In the genomic region with DNA sequence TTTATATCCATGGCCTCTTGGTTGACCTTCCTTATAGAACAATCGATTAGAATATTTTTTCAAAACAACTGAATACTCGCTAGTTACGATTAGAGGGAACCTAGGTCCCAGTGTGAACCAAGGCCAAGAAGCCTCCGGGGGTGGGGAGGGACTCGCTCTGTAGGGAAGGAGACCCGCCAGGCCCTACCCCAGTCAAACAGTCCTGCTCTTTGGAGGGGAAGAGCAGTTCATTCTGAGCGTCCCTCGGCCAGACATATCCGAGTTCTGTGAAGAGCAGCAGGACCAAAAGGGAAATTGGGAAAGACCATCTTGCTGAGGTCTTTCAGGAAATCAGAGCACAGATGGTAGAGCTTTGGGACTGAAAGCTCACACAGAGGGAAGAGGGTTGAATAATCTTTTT, we compare ENCODE assay signal across 18 cellular contexts.
DNase-seq lines count a peak whose midpoint lies in the region; FAIRE-seq and TF ChIP-seq lines count a peak whose summit lies in the region.
"Had no signal": no experiment of that assay in that cellular context is flagged by ENCODE, and none has a peak within 500 bp of the region (broad histone marks: within the 10 kb centered on the region; RNA-seq: fewer than 3 reads in every experiment).

No MANE protein-coding gene starts in this region.

- H2BK15ac ChIP-seq in neuronal stem cell (ENCODE audit: low read length), result no peak overlapping the region

- no peaks in the 10 kb centered on the region for H4K20me1 ChIP-seq in Loucy (ENCODE audit: insufficient read depth, low read length, poor library complexity, severe bottlenecking)

- no peak overlapping the region for H3K18ac ChIP-seq in neuronal stem cell (ENCODE audit: low read length)

- no peak overlapping the region for H3K4ac ChIP-seq in neuronal stem cell (ENCODE audit: low read length)

- no peak for TF ChIP-seq EP300 in stomach (IDR thresholded peaks at IDR 0.05)

- FAIRE-seq in RCC 7860 (lab: Jason Lieb, UNC), result no peak
- FAIRE-seq: A204.1, D721Med had no signal

- no peaks in the 10 kb centered on the region for H3K36me3 Mint-ChIP-seq in endodermal cell (ENCODE audit: low read depth)
- H3K36me3 Mint-ChIP-seq: CD8-positive, alpha-beta T cell had no signal

- no peak overlapping the region for H3K23ac ChIP-seq in neuronal stem cell (ENCODE audit: low read depth, low read length, poor library complexity)

- H4K91ac ChIP-seq in neuronal stem cell (ENCODE audit: low read depth, low read length, poor library complexity), result no peak overlapping the region

- H3K9me3 Mint-ChIP-seq in endodermal cell, result no peaks in the 10 kb centered on the region
- H3K9me3 Mint-ChIP-seq: CD8-positive, alpha-beta T cell had no signal

- H3K4me2 ChIP-seq in Loucy (ENCODE audit: low read depth, low read length, poor library complexity, severe bottlenecking), result peak overlapping the region; percentile 52
- no peak overlapping the region for H3K4me2 ChIP-seq in neuronal stem cell (ENCODE audit: insufficient read depth, low read length, poor library complexity, severe bottlenecking)

- no peak overlapping the region for H2BK12ac ChIP-seq in neuronal stem cell (ENCODE audit: low read length)

- no peaks in the 10 kb centered on the region for H3K36me3 ChIP-seq in Loucy (ENCODE audit: insufficient read depth, low read length)
- no peaks in the 10 kb centered on the region for H3K36me3 ChIP-seq in endodermal cell (ENCODE audit: control insufficient read depth, insufficient read depth, low read length)
- H3K36me3 ChIP-seq in neuronal stem cell (replicated peaks in 1 of 2; ENCODE audit: control insufficient read depth in 2 of 2, insufficient read depth in 2 of 2, low read length in 2 of 2), result no peaks in the 10 kb centered on the region
- H3K36me3 ChIP-seq in stomach, result no peaks in the 10 kb centered on the region
- H3K36me3 ChIP-seq in testis (ENCODE audit: low read depth, missing control alignments), result no peaks in the 10 kb centered on the region

- no peak overlapping the region for H3K4me3 Mint-ChIP-seq in endodermal cell
- H3K4me3 Mint-ChIP-seq: B cell; CD14-positive monocyte; CD8-positive, alpha-beta T cell had no signal

- H2BK5ac ChIP-seq in neuronal stem cell (ENCODE audit: low read length), result no peak overlapping the region

- H2AK5ac ChIP-seq in neuronal stem cell (ENCODE audit: low read depth, low read length), result peak overlapping the region; percentile 27

- no peak for TF ChIP-seq POLR2A in stomach (IDR thresholded peaks at IDR 0.05)
- TF ChIP-seq POLR2A in testis (IDR thresholded peaks at IDR 0.05), result no peak

- H3K14ac ChIP-seq in neuronal stem cell (ENCODE audit: low read length), result no peak overlapping the region

- H3K4me1 ChIP-seq in Loucy (ENCODE audit: insufficient read depth, low read length, poor library complexity, severe bottlenecking) (peaks cover 39% of the 10 kb centered on the region), endodermal cell (ENCODE audit: control insufficient read depth, insufficient read depth, low read length) (peaks cover 5% of the 10 kb centered on the region), neuronal stem cell (ENCODE audit: control insufficient read depth in 2 of 2, insufficient read depth in 1 of 2, low read depth in 1 of 2, low read length in 2 of 2) (peaks cover 16 to 22% of the 10 kb centered on the region in 2 donors), stomach (peaks cover 16 to 34% (median 31%) of the 10 kb centered on the region in 4 donors), testis (peaks cover 29% of the 10 kb centered on the region)

- H3K9me3 ChIP-seq in Loucy (ENCODE audit: insufficient read depth, low read depth, low read length), result no peaks in the 10 kb centered on the region
- H3K9me3 ChIP-seq in endodermal cell (ENCODE audit: control insufficient read depth, low read length), result no peaks in the 10 kb centered on the region
- no peaks in the 10 kb centered on the region for H3K9me3 ChIP-seq in neuronal stem cell (replicated peaks in 1 of 2; ENCODE audit: control insufficient read depth in 2 of 2, insufficient read depth in 1 of 2, low read depth in 1 of 2, low read length in 2 of 2)
- no peaks in the 10 kb centered on the region for H3K9me3 ChIP-seq in stomach
- no peaks in the 10 kb centered on the region for H3K9me3 ChIP-seq in testis

- no peak overlapping the region for H4K8ac ChIP-seq in neuronal stem cell (ENCODE audit: low read depth, low read length)

- intact Hi-C loops in stomach (cut with DNase I; ENCODE audit: low total_unique reads) (loop anchor here (5.0 to 10.0 kb wide), 2 partner anchors 134 to 194 kb away; no protein-coding TSS in a partner anchor), testis (cut with DNase I; ENCODE audit: low total_unique reads) (no loop called here)

- no peak overlapping the region for H3K4me3 ChIP-seq in Loucy (ENCODE audit: low read length, poor library complexity, severe bottlenecking)
- no peak overlapping the region for H3K4me3 ChIP-seq in endodermal cell (ENCODE audit: low read length)
- H3K4me3 ChIP-seq in neuronal stem cell (ENCODE audit: low read length in 2 of 2), result no peak overlapping the region
- H3K4me3 ChIP-seq in stomach, result no peak overlapping the region
- H3K4me3 ChIP-seq in testis, result no peak overlapping the region

- H3K27me3 Mint-ChIP-seq in endodermal cell (ENCODE audit: insufficient read depth), result peaks cover 31% of the 10 kb centered on the region

- no peak overlapping the region for H3K27ac Mint-ChIP-seq in endodermal cell
- H3K27ac Mint-ChIP-seq: B cell; CD8-positive, alpha-beta T cell had no signal

- H3K4me1 Mint-ChIP-seq in endodermal cell, result peaks cover 43% of the 10 kb centered on the region

- H3K27ac ChIP-seq in endodermal cell (ENCODE audit: low read depth, low read length) (no peak overlapping the region), neuronal stem cell (replicated peaks; ENCODE audit: low read length) (no peak overlapping the region), stomach (peak overlapping the region in 3 of 5 donors; percentile 1 to 69 (median 5)), testis (no peak overlapping the region)

- H2BK120ac ChIP-seq in neuronal stem cell (ENCODE audit: low read depth, low read length), result no peak overlapping the region

- H3K27me3 ChIP-seq in Loucy (ENCODE audit: insufficient read depth, low read length, poor library complexity, severe bottlenecking) (no peaks in the 10 kb centered on the region), endodermal cell (ENCODE audit: control insufficient read depth, insufficient read depth, low read length, poor library complexity, severe bottlenecking) (peaks cover 15% of the 10 kb centered on the region), neuronal stem cell (ENCODE audit: control insufficient read depth in 3 of 3, insufficient read depth in 3 of 3, low read depth in 1 of 3, low read length in 3 of 3) (no peaks in the 10 kb centered on the region), stomach (peaks cover 0 to 9% (median 0%) of the 10 kb centered on the region in 3 donors), testis (no peaks in the 10 kb centered on the region)

- H3K79me2 ChIP-seq in Loucy (ENCODE audit: insufficient read depth, low read length), result no peaks in the 10 kb centered on the region

- H3F3A ChIP-seq in Loucy (ENCODE audit: low read depth), result no peaks in the 10 kb centered on the region

- H3K9ac ChIP-seq in Loucy (ENCODE audit: low read depth, low read length, poor library complexity, severe bottlenecking) (no peak overlapping the region), endodermal cell (ENCODE audit: extremely low read depth, low read length, poor library complexity, severe bottlenecking) (no peak overlapping the region), neuronal stem cell (ENCODE audit: low read depth, low read length, poor library complexity) (no peak overlapping the region)

- no peak for TF ChIP-seq CTCF in Loucy (conservative IDR thresholded peaks at IDR 0.05; ENCODE audit: low read length)
- no peak for TF ChIP-seq CTCF in endodermal cell (conservative IDR thresholded peaks at IDR 0.05)
- no peak for TF ChIP-seq CTCF in stomach (IDR thresholded peaks at IDR 0.05)
- TF ChIP-seq CTCF in testis (IDR thresholded peaks at IDR 0.05), result no peak

- H3K9me2 ChIP-seq in Loucy (replicated peaks; ENCODE audit: low read depth, low read length), result no peaks in the 10 kb centered on the region

- 94 to 99% methylated on average over 9 of the region's 9 CpGs for WGBS in endodermal cell (ENCODE audit: insufficient coverage in 1 of 2, insufficient read length in 1 of 2), 2 experiments
- no CpG with 5 or more reads among the region's 9 CpGs for WGBS in neuronal stem cell (ENCODE audit: extremely low coverage in 2 of 2, insufficient read length in 2 of 2, insufficient replicate concordance in 1 of 2), 2 donors
- 82 to 93% (median 89%) methylated on average over 9 of the region's 9 CpGs for WGBS in stomach, 5 donors
- WGBS in testis, 2 donors, result 91 to 94% methylated on average over 9 of the region's 9 CpGs

- no peak overlapping the region for H2AFZ ChIP-seq in Loucy (ENCODE audit: low read length)
- H2AFZ ChIP-seq in neuronal stem cell (ENCODE audit: low read length), result no peak overlapping the region

- peaks cover 1% of the 10 kb centered on the region for H3K79me1 ChIP-seq in neuronal stem cell (ENCODE audit: low read depth, low read length)

- DNase-seq in endodermal cell (peak; percentile 39), neuronal stem cell (ENCODE audit: low spot score) (no peak), stomach (no peak), RCC 7860 (ENCODE audit: low spot score) (no peak), testis (no peak), T-helper 2 cell (no peak), hypothalamus (lab: John Stamatoyannopoulos, UW) (no peak)
- DNase-seq: COR-L47, DND-41, GF-D8, H7, IMR-90 had no signal

Comparison
In these comparisons a context has a peak if more than half of its experiments do, and no peak if none do; other contexts are left out.
1. H3K27ac ChIP-seq: peak in stomach (3 of 5); none in endodermal cell (single experiment), neuronal stem cell (single experiment) and testis (0 of 2).